Comparison of ENCODE assay signal across 27 cellular contexts in genomic region chr1:201362906-201363305, GRCh38. TPM values are rescaled to one million over a fixed set of nuclear protein-coding genes. Genes with fewer than 3 reads are reported as not detected.
"Had no signal": no experiment of that assay in that cellular context is flagged by ENCODE, and none has a peak within 500 bp of the region (broad histone marks: within the 10 kb centered on the region; RNA-seq: fewer than 3 reads in every experiment).

No MANE protein-coding gene starts in this region.

- H3K9me3 ChIP-seq: ascending aorta, esophagus muscularis mucosa, psoas muscle, testis, transverse colon had no signal

- H3K9ac ChIP-seq: parathyroid adenoma had no signal

- H3K9me3 Mint-ChIP-seq: activated B cell treated with CpG ODN at 0.5 μM for 24 hours; activated CD8-positive, alpha-beta T cell treated with anti-CD3 and anti-CD28 coated beads for 36 hours; brain; dendritic cell treated with granulocyte-macrophage colony-stimulating factor and Interleukin-4, amounts not matched to agents 40 ng/mL and 50 ng/mL, for 4 days; memory B cell; naive thymus-derived CD4-positive, alpha-beta T cell; T-helper 2 cell treated with Interferon-gamma antibody and Interleukin-4, amounts not matched to agents 5 μg/mL and 100 μg/mL, for 36 hours had no signal

- H3K4me1 ChIP-seq: ascending aorta, foreskin keratinocyte, parathyroid adenoma, psoas muscle, testis, transverse colon had no signal

- H3K36me3 Mint-ChIP-seq: activated naive CD8-positive, alpha-beta T cell; brain; memory B cell; naive thymus-derived CD4-positive, alpha-beta T cell had no signal

- ATAC-seq: activated CD8-positive, alpha-beta T cell treated with anti-CD3 and anti-CD28 coated beads for 36 hours; foreskin keratinocyte; naive thymus-derived CD4-positive, alpha-beta T cell; psoas muscle had no signal

- H3K36me3 ChIP-seq: ascending aorta, transverse colon had no signal

- H2AFZ ChIP-seq: parathyroid adenoma had no signal

- H3K4me3 ChIP-seq: ascending aorta, esophagus muscularis mucosa, psoas muscle, testis, transverse colon had no signal

- H3K4me3 Mint-ChIP-seq: activated B cell treated with CpG ODN at 0.5 μM for 24 hours; activated CD8-positive, alpha-beta T cell treated with anti-CD3 and anti-CD28 coated beads for 36 hours; activated naive CD8-positive, alpha-beta T cell; brain; dendritic cell treated with granulocyte-macrophage colony-stimulating factor and Interleukin-4, amounts not matched to agents 40 ng/mL and 50 ng/mL, for 4 days; memory B cell; naive thymus-derived CD4-positive, alpha-beta T cell; T-helper 2 cell treated with Interferon-gamma antibody and Interleukin-4, amounts not matched to agents 5 μg/mL and 100 μg/mL, for 36 hours had no signal

- H3K27ac ChIP-seq: ascending aorta, esophagus muscularis mucosa, foreskin keratinocyte, parathyroid adenoma, psoas muscle, testis, transverse colon had no signal

- H3K27me3 ChIP-seq: ascending aorta, testis, transverse colon had no signal

- H3K27ac Mint-ChIP-seq: activated B cell treated with CpG ODN at 0.5 μM for 24 hours; activated CD8-positive, alpha-beta T cell treated with anti-CD3 and anti-CD28 coated beads for 36 hours; activated naive CD8-positive, alpha-beta T cell; brain; dendritic cell treated with granulocyte-macrophage colony-stimulating factor and Interleukin-4, amounts not matched to agents 40 ng/mL and 50 ng/mL, for 4 days; memory B cell; naive thymus-derived CD4-positive, alpha-beta T cell; T-helper 2 cell treated with Interferon-gamma antibody and Interleukin-4, amounts not matched to agents 5 μg/mL and 100 μg/mL, for 36 hours had no signal

- DNase-seq: activated B cell treated with CpG ODN at 0.5 μM for 24 hours; activated CD4-positive, alpha-beta T cell treated with anti-CD3 and anti-CD28 coated beads, Interleukin-2, amount 50 U/mL, for 1 hour; activated CD8-positive, alpha-beta T cell treated with anti-CD3 and anti-CD28 coated beads for 36 hours; activated naive CD4-positive, alpha-beta T cell; activated T-cell treated with anti-CD3 and anti-CD28 coated beads, Interleukin-2, amount 50 U/mL, for 48 hours; central memory CD4-positive, alpha-beta T cell; foreskin keratinocyte; midbrain; naive thymus-derived CD4-positive, alpha-beta T cell; nucleus accumbens; stimulated activated CD4-positive, alpha-beta T cell treated with anti-CD3 and anti-CD28 coated beads, Interleukin-2, amount 100 ng/mL, for 48 hours; stimulated activated naive CD4-positive, alpha-beta T cell treated with Interleukin-2 at 50 U/mL for 16 hours; T-helper 1 cell; testis; transverse colon had no signal

- H3K4me1 Mint-ChIP-seq: activated B cell treated with CpG ODN at 0.5 μM for 24 hours; memory B cell; naive thymus-derived CD4-positive, alpha-beta T cell had no signal

RNA-seq across cellular contexts. Expression of gene TNNT2, which starts 14.6 kb away (rescaled TPM):
- total RNA-seq: activated B cell treated with CpG ODN at 0.5 μM for 24 hours; activated CD8-positive, alpha-beta T cell treated with anti-CD3 and anti-CD28 coated beads for 36 hours; ascending aorta; naive thymus-derived CD4-positive, alpha-beta T cell had no signal
- polyA plus RNA-seq: naive thymus-derived CD4-positive, alpha-beta T cell; neural cell had no signal

RNA-seq across cellular contexts. Expression of gene LAD1, which starts 36.2 kb away (rescaled TPM):
- total RNA-seq: activated B cell treated with CpG ODN at 0.5 μM for 24 hours; activated CD8-positive, alpha-beta T cell treated with anti-CD3 and anti-CD28 coated beads for 36 hours had no signal
- polyA plus RNA-seq: naive thymus-derived CD4-positive, alpha-beta T cell; neural cell had no signal

RNA-seq across cellular contexts. Expression of gene TNNI1, which starts 58.6 kb away (rescaled TPM):
- total RNA-seq: activated B cell treated with CpG ODN at 0.5 μM for 24 hours; activated CD8-positive, alpha-beta T cell treated with anti-CD3 and anti-CD28 coated beads for 36 hours; ascending aorta; foreskin keratinocyte; glomerular endothelial cell; lower leg skin; naive thymus-derived CD4-positive, alpha-beta T cell had no signal
- polyA plus RNA-seq: foreskin keratinocyte; naive thymus-derived CD4-positive, alpha-beta T cell had no signal
